In genomic region chr21:34073749-34074282, GRCh38 we compare ENCODE assay signal across 8 cellular contexts. TPM values are rescaled to one million over a fixed set of nuclear protein-coding genes. Genes with fewer than 3 reads are reported as not detected.
DNase-seq lines count a peak whose midpoint lies in the region; ATAC-seq and TF ChIP-seq lines count a peak whose summit lies in the region.

No MANE protein-coding gene starts in this region.

- H3K36me3 ChIP-seq in OCI-LY3 (replicated peaks; ENCODE audit: low read depth, low read length), result peaks cover 25% of the 10 kb centered on the region

- H2AFZ ChIP-seq in OCI-LY3 (ENCODE audit: low read depth, low read length), result no peak overlapping the region

- H3K4me3 ChIP-seq in OCI-LY3 (ENCODE audit: low read length), result peak overlapping the region; percentile 85

- peak overlapping the region; percentile 89 for H3K9ac ChIP-seq in OCI-LY3 (ENCODE audit: low read length)

- intact Hi-C loops in left ventricle myocardium superior (cut with micrococcal nuclease), result loop anchor here (10.0 kb wide), 1 partner anchor 139 kb away; no protein-coding TSS in a partner anchor

- peaks cover 30% of the 10 kb centered on the region for H3K4me1 ChIP-seq in OCI-LY3 (ENCODE audit: low read length)

- H3K4me3 Mint-ChIP-seq in activated naive CD8-positive, alpha-beta T cell treated with anti-CD3 and anti-CD28 coated beads for 36 hours, result peak overlapping the region; percentile 92

- peaks cover 40% of the 10 kb centered on the region for H3K4me1 Mint-ChIP-seq in activated naive CD8-positive, alpha-beta T cell treated with anti-CD3 and anti-CD28 coated beads for 36 hours

- H3K9me3 ChIP-seq in OCI-LY3 (ENCODE audit: insufficient read depth, low read length), result no peaks in the 10 kb centered on the region

- ATAC-seq in HG02759 (IDR thresholded peaks at IDR 0.05; ENCODE audit: unreplicated experiment) (peak; percentile 53), left ventricle myocardium superior (peak; percentile 59)

- H4K20me1 ChIP-seq in OCI-LY3 (ENCODE audit: insufficient read depth, low read length), result peaks cover 13% of the 10 kb centered on the region

- H3K36me3 Mint-ChIP-seq in activated naive CD8-positive, alpha-beta T cell treated with anti-CD3 and anti-CD28 coated beads for 36 hours, result peaks cover 41% of the 10 kb centered on the region

- peaks cover 46% of the 10 kb centered on the region for H3K79me2 ChIP-seq in OCI-LY3 (ENCODE audit: low read length)

- peak overlapping the region; percentile 90 for H3K27ac Mint-ChIP-seq in activated naive CD8-positive, alpha-beta T cell treated with anti-CD3 and anti-CD28 coated beads for 36 hours

- H3K27me3 ChIP-seq in OCI-LY3 (ENCODE audit: low read depth, low read length), result no peaks in the 10 kb centered on the region

- no peak for TF ChIP-seq CTCF in OCI-LY3 (IDR thresholded peaks at IDR 0.05; ENCODE audit: low read depth, low read length)

- H3K27ac ChIP-seq in OCI-LY3 (ENCODE audit: low read length), result peak overlapping the region; percentile 62

- peak; percentile 61 for DNase-seq in NCI-H345 (lab: John Stamatoyannopoulos, UW)
- no peak for DNase-seq in NCI-H345 treated with DMSO at 0.1 percent for 48 hours (lab: John Stamatoyannopoulos, UW; ENCODE audit: unreplicated experiment)
- peak; percentile 55 for DNase-seq in activated naive CD8-positive, alpha-beta T cell treated with anti-CD3 and anti-CD28 coated beads for 36 hours
- DNase-seq in left ventricle myocardium superior, result peak; percentile 76
- DNase-seq in putamen (ENCODE audit: low spot score), result peak; percentile 36
- no peak for DNase-seq in cortex of kidney (lab: John Stamatoyannopoulos, UW)

- peak overlapping the region; percentile 75 for H3K4me2 ChIP-seq in OCI-LY3 (ENCODE audit: low read length)

- peaks cover 3% of the 10 kb centered on the region for H3K27me3 Mint-ChIP-seq in activated naive CD8-positive, alpha-beta T cell treated with anti-CD3 and anti-CD28 coated beads for 36 hours

- H3K9me3 Mint-ChIP-seq in activated naive CD8-positive, alpha-beta T cell treated with anti-CD3 and anti-CD28 coated beads for 36 hours, result no peaks in the 10 kb centered on the region

RNA-seq across cellular contexts. Expression of gene MRPS6, which starts 0.4 kb away (rescaled TPM):
- 100 to 1,000 TPM; 107 to 116 TPM for total RNA-seq in activated naive CD8-positive, alpha-beta T cell treated with anti-CD3 and anti-CD28 coated beads for 36 hours
- 63.0 TPM for total RNA-seq in left ventricle myocardium superior

RNA-seq across cellular contexts. Expression of gene SLC5A3, which starts 0.4 kb away (rescaled TPM):
- total RNA-seq in activated naive CD8-positive, alpha-beta T cell treated with anti-CD3 and anti-CD28 coated beads for 36 hours, result 10 to 100 TPM; 12.4 to 12.7 TPM
- total RNA-seq in left ventricle myocardium superior, result 4.3 TPM

Comparison
In these comparisons a context has a peak if more than half of its experiments do, and no peak if none do; other contexts are left out.
1. DNase-seq: peak in NCI-H345 (single experiment), activated naive CD8-positive, alpha-beta T cell treated with anti-CD3 and anti-CD28 coated beads for 36 hours (single experiment), left ventricle myocardium superior (single experiment) and putamen (single experiment); none in NCI-H345 treated with DMSO at 0.1 percent for 48 hours (single experiment) and cortex of kidney (single experiment).